ENCODE assay signal across 14 cellular contexts in genomic region chr9:92616199-92617129, GRCh38. TPM values are rescaled to one million over a fixed set of nuclear protein-coding genes. Genes with fewer than 3 reads are reported as not detected.
DNase-seq lines count a peak whose midpoint lies in the region; ATAC-seq, FAIRE-seq and TF ChIP-seq lines count a peak whose summit lies in the region.
"Had no signal": no experiment of that assay in that cellular context is flagged by ENCODE, and none has a peak within 500 bp of the region (broad histone marks: within the 10 kb centered on the region; RNA-seq: fewer than 3 reads in every experiment).

No MANE protein-coding gene starts in this region.

- TF ChIP-seq POLR2A in GM12878 (IDR thresholded peaks at IDR 0.05; ENCODE audit: low read depth, low read length) (no peak), testis (IDR thresholded peaks at IDR 0.05) (no peak)

- no peak overlapping the region for H3K4me2 ChIP-seq in GM12878 (ENCODE audit: control insufficient read depth, insufficient read depth)

- no peak overlapping the region for H3K27ac Mint-ChIP-seq in activated naive CD4-positive, alpha-beta T cell treated with anti-CD3 and anti-CD28 coated beads for 36 hours
- H3K27ac Mint-ChIP-seq: activated naive CD4-positive, alpha-beta T cell treated with anti-CD3 and anti-CD28 coated beads, Interleukin-2, amount 10 ng/mL, durations not matched to agents 7 days and 5 days had no signal

- no peaks in the 10 kb centered on the region for H3K4me1 Mint-ChIP-seq in activated naive CD4-positive, alpha-beta T cell treated with anti-CD3 and anti-CD28 coated beads for 36 hours (ENCODE audit: low read depth)
- H3K4me1 Mint-ChIP-seq: activated naive CD4-positive, alpha-beta T cell treated with anti-CD3 and anti-CD28 coated beads, Interleukin-2, amount 10 ng/mL, durations not matched to agents 7 days and 5 days; naive thymus-derived CD4-positive, alpha-beta T cell had no signal

- H3K36me3 ChIP-seq in GM12878 (ENCODE audit: control insufficient read depth in 2 of 2, insufficient read depth in 2 of 2, low read length in 1 of 2) = peaks cover 18 to 26% of the 10 kb centered on the region in 2 experiments
- peaks cover 25 to 40% of the 10 kb centered on the region in 2 donors for H3K36me3 ChIP-seq in mucosa of rectum (ENCODE audit: control insufficient read depth in 2 of 2, insufficient read depth in 2 of 2, low read length in 2 of 2)
- no peaks in the 10 kb centered on the region for H3K36me3 ChIP-seq in testis (ENCODE audit: low read depth, missing control alignments)

- no TSS peak for BruUV-seq in GM12878 (replicated peaks; lab: Mats Ljungman, UMichigan)

- TF ChIP-seq EP300 in GM12878 (IDR thresholded peaks at IDR 0.05; ENCODE audit: borderline replicate concordance in 1 of 2, control insufficient read depth in 1 of 2, low read depth in 2 of 2, low read length in 2 of 2) = no peak

- H2AFZ ChIP-seq in GM12878 (ENCODE audit: control insufficient read depth, low read depth, low read length) = no peak overlapping the region

- FAIRE-seq in GM12878 (lab: Jason Lieb, UNC) = no peak

- no peaks in the 10 kb centered on the region for H3K27me3 Mint-ChIP-seq in activated naive CD4-positive, alpha-beta T cell treated with anti-CD3 and anti-CD28 coated beads for 36 hours (ENCODE audit: low read depth)
- H3K27me3 Mint-ChIP-seq: activated naive CD4-positive, alpha-beta T cell treated with anti-CD3 and anti-CD28 coated beads, Interleukin-2, amount 10 ng/mL, durations not matched to agents 7 days and 5 days; naive thymus-derived CD4-positive, alpha-beta T cell had no signal

- TF ChIP-seq CTCF in GM12878 (IDR thresholded peaks at IDR 0.05 in 2 of 3, conservative IDR thresholded peaks at IDR 0.05 in 1 of 3; ENCODE audit: control insufficient read depth in 2 of 3, extremely low read depth in 1 of 3, insufficient read depth in 1 of 3, low read depth in 3 of 3, low read length in 3 of 3) (no peak), fibroblast of the aortic adventitia (IDR thresholded peaks at IDR 0.05; ENCODE audit: insufficient read depth, low read length) (no peak), testis (IDR thresholded peaks at IDR 0.05) (no peak)

- peaks cover 18% of the 10 kb centered on the region for H3K36me3 Mint-ChIP-seq in activated naive CD4-positive, alpha-beta T cell treated with anti-CD3 and anti-CD28 coated beads for 36 hours (ENCODE audit: low read depth)

- POLR2A ChIA-PET in GM12878 (lab: Charles Lee) = no interaction called here

- H3K27me3 ChIP-seq in GM12878 (replicated peaks in 1 of 2; ENCODE audit: control insufficient read depth in 2 of 2, insufficient read depth in 2 of 2, low read length in 1 of 2) = no peaks in the 10 kb centered on the region
- H3K27me3 ChIP-seq in mucosa of rectum (ENCODE audit: control insufficient read depth in 2 of 2, insufficient read depth in 2 of 2, low read length in 2 of 2) = no peaks in the 10 kb centered on the region
- no peaks in the 10 kb centered on the region for H3K27me3 ChIP-seq in testis

- no peak overlapping the region for H3K4me3 Mint-ChIP-seq in activated naive CD4-positive, alpha-beta T cell treated with anti-CD3 and anti-CD28 coated beads for 36 hours
- H3K4me3 Mint-ChIP-seq: activated naive CD4-positive, alpha-beta T cell treated with anti-CD3 and anti-CD28 coated beads, Interleukin-2, amount 10 ng/mL, durations not matched to agents 7 days and 5 days; CD8-positive, alpha-beta T cell; naive thymus-derived CD4-positive, alpha-beta T cell had no signal

- CTCF ChIA-PET in GM12878 (lab: Yijun Ruan, JAX) = interaction anchor here (0.8 to 1.4 kb wide), 2 partner anchors 9 kb away, joined by 3 read pairs; no protein-coding TSS in a partner anchor
- CTCF ChIA-PET in activated naive CD4-positive, alpha-beta T cell treated with anti-CD3 and anti-CD28 coated beads for 36 hours (lab: Charles Lee) = interaction anchor here (0.9 to 1.7 kb wide), 3 partner anchors 20 to 476 kb away, joined by 3 to 6 read pairs (median 4); no protein-coding TSS in a partner anchor

- H3K9ac ChIP-seq in GM12878 (ENCODE audit: control insufficient read depth, insufficient read depth, low read length) (no peak overlapping the region), mucosa of rectum (ENCODE audit: low read depth in 1 of 2, low read length in 2 of 2) (no peak overlapping the region)

- RAD21 ChIA-PET in GM12878 (lab: Charles Lee; ENCODE audit: unreplicated experiment) = no interaction called here

- H3K4me3 ChIP-seq in GM12878 = no peak overlapping the region
- H3K4me3 ChIP-seq in fibroblast of the aortic adventitia (ENCODE audit: low read depth, low read length) = no peak overlapping the region
- H3K4me3 ChIP-seq in mucosa of rectum (ENCODE audit: low read length in 2 of 2) = no peak overlapping the region
- no peak overlapping the region for H3K4me3 ChIP-seq in testis

- H4K20me1 ChIP-seq in GM12878 (ENCODE audit: control insufficient read depth, insufficient read depth) = no peaks in the 10 kb centered on the region

- no peak overlapping the region for H3K27ac ChIP-seq in GM12878 (ENCODE audit: control insufficient read depth, insufficient read depth)
- H3K27ac ChIP-seq in mucosa of rectum (ENCODE audit: low read depth in 2 of 2, low read length in 2 of 2) = peak overlapping the region; percentile 18 to 19
- H3K27ac ChIP-seq in testis = peak overlapping the region; percentile 76 to 80

- no peaks in the 10 kb centered on the region for H3K79me2 ChIP-seq in GM12878 (ENCODE audit: control insufficient read depth, insufficient read depth, low read length)

- no peak for DNase-seq in GM12878 (ENCODE audit: low read depth, low spot score)
- peak; percentile 39 for DNase-seq in fibroblast of the aortic adventitia (ENCODE audit: low read depth)
- peak; percentile 64 for DNase-seq in testis
- DNase-seq in Kasumi-1 (lab: John Stamatoyannopoulos, UW) = no peak
- DNase-seq in NCI-H1105 (lab: John Stamatoyannopoulos, UW) = no peak
- DNase-seq in T1000 (lab: John Stamatoyannopoulos, UW) = no peak
- DNase-seq in activated naive CD4-positive, alpha-beta T cell treated with anti-CD3 and anti-CD28 coated beads for 36 hours = no peak
- DNase-seq: activated CD8-positive, alpha-beta memory T cell treated with anti-CD3 and anti-CD28 coated beads for 24 hours; activated naive CD4-positive, alpha-beta T cell treated with anti-CD3 and anti-CD28 coated beads, Interleukin-2, amount 10 ng/mL, durations not matched to agents 7 days and 5 days; dermis blood vessel endothelial cell; naive thymus-derived CD4-positive, alpha-beta T cell; NCI-H446 had no signal

- no peaks in the 10 kb centered on the region for H3K9me3 Mint-ChIP-seq in activated naive CD4-positive, alpha-beta T cell treated with anti-CD3 and anti-CD28 coated beads for 36 hours
- H3K9me3 Mint-ChIP-seq: activated naive CD4-positive, alpha-beta T cell treated with anti-CD3 and anti-CD28 coated beads, Interleukin-2, amount 10 ng/mL, durations not matched to agents 7 days and 5 days; CD8-positive, alpha-beta T cell; naive thymus-derived CD4-positive, alpha-beta T cell had no signal

- no peaks in the 10 kb centered on the region for H3K9me3 ChIP-seq in GM12878 (replicated peaks; ENCODE audit: control insufficient read depth, insufficient read depth, low read length)
- H3K9me3 ChIP-seq in mucosa of rectum (ENCODE audit: control insufficient read depth in 2 of 2, low read length in 2 of 2) = no peaks in the 10 kb centered on the region
- no peaks in the 10 kb centered on the region for H3K9me3 ChIP-seq in testis

- no peaks in the 10 kb centered on the region for H3K4me1 ChIP-seq in GM12878 (ENCODE audit: control insufficient read depth, insufficient read depth, low read length)
- no peaks in the 10 kb centered on the region for H3K4me1 ChIP-seq in mucosa of rectum (ENCODE audit: control insufficient read depth in 2 of 2, insufficient read depth in 2 of 2, low read length in 2 of 2)
- peaks cover 49% of the 10 kb centered on the region for H3K4me1 ChIP-seq in testis

- no peak for TF ChIP-seq RAD21 in GM12878 (IDR thresholded peaks at IDR 0.05; ENCODE audit: insufficient read depth, low read depth, low read length)

- in situ Hi-C loops in GM12878 (cut with MboI) = no loop called here

- SMC1A ChIA-PET in GM12878 (lab: Charles Lee; ENCODE audit: uncharacterized antibody, unreplicated experiment) = no interaction called here

- 91% methylated on average over 22 of the region's 22 CpGs for WGBS in GM12878 (ENCODE audit: insufficient coverage, insufficient replicate concordance, low lambda C conversion rate, missing lambda C conversion rate)
- 55 to 71% methylated on average over 22 of the region's 22 CpGs for WGBS in testis, 2 donors

- ATAC-seq in GM12878 = no peak
- ATAC-seq: CD8-positive, alpha-beta T cell; naive thymus-derived CD4-positive, alpha-beta T cell had no signal

- intact Hi-C loops in GM12878 (cut with micrococcal nuclease; ENCODE audit: unreplicated experiment) = no loop called here
- intact Hi-C loops in testis (cut with DNase I; ENCODE audit: low total_unique reads) = no loop called here
- intact Hi-C loops in activated naive CD4-positive, alpha-beta T cell treated with anti-CD3 and anti-CD28 coated beads for 36 hours (cut with micrococcal nuclease) = no loop called here

RNA-seq across cellular contexts. Expression of gene IPPK, which starts 53.5 kb away (rescaled TPM):
- total RNA-seq in GM12878 (2013; cell fraction: nucleolus; rRNA removed) = 24.4 and 27.7 TPM in 2 replicates
- 12.9 and 17.6 TPM in 2 replicates for total RNA-seq in GM12878 (2014; rRNA removed)
- 11.4 and 11.5 TPM in 2 replicates for total RNA-seq in GM12878 (2014; rRNA removed; fragmentation: Illumina TruSeq; extraction: Trizol)
- total RNA-seq in GM12878 (2021) = 10.1 and 10.7 TPM in 2 replicates
- 5.1 TPM for polyA plus RNA-seq in GM12878 (2011; ENCODE audit: low read depth)
- polyA plus RNA-seq in GM12878 (2011; rRNA removed) = 21.8 and 22.1 TPM in 2 replicates
- 30.0 and 31.3 TPM in 2 replicates for polyA plus RNA-seq in GM12878 (2011; cell fraction: cytosol; rRNA removed)
- 56.1 and 62.4 TPM in 2 replicates for polyA plus RNA-seq in GM12878 (2011; cell fraction: nucleus; rRNA removed)
- polyA plus RNA-seq in GM12878 (2012) = 5.5 and 6.6 TPM in 2 replicates
- polyA plus RNA-seq in GM12878 (2014; fragmentation: Illumina TruSeq; extraction: Trizol) = 10.6 and 12.8 TPM in 2 replicates
- polyA plus RNA-seq in GM12878 (2014; fragmentation: Nextera tagmentation; extraction: Ambion mirVana) = 1 to 10 TPM; 2.1 to 4.0 TPM
- polyA plus RNA-seq in GM12878 (2014; rRNA removed) = 9.2 and 10.6 TPM in 2 replicates
- 10 to 100 TPM; 11.4 to 11.5 TPM for polyA plus RNA-seq in GM12878 (2016; fragmentation: Nextera tagmentation; extraction: Ambion mirVana)
- 50.3 and 52.8 TPM in 2 replicates for polyA minus RNA-seq in GM12878 (2011; rRNA and poly(A)+ RNA removed)
- polyA minus RNA-seq in GM12878 (2011; cell fraction: cytosol; rRNA and poly(A)+ RNA removed) = 9.0 and 11.2 TPM in 2 replicates
- 10.0 and 17.4 TPM in 2 replicates for polyA minus RNA-seq in GM12878 (2011; cell fraction: nucleus; rRNA and poly(A)+ RNA removed)
- total RNA-seq in fibroblast of the aortic adventitia (ENCODE audit: low replicate concordance) = 9.6 and 33.0 TPM in 2 replicates
- total RNA-seq in testis = 10 to 100 TPM; 21.0 to 25.0 TPM
- polyA plus RNA-seq in testis (ENCODE audit: insufficient read depth, low read depth, low replicate concordance) = 21.9 TPM
- total RNA-seq in activated naive CD4-positive, alpha-beta T cell treated with anti-CD3 and anti-CD28 coated beads for 36 hours = 1 to 10 TPM; 7.6 to 8.2 TPM

Comparison
In these comparisons a context has a peak if more than half of its experiments do, and no peak if none do; other contexts are left out.
1. DNase-seq: peak in fibroblast of the aortic adventitia (single experiment) and testis (single experiment); none in GM12878 (single experiment), Kasumi-1 (0 of 2), NCI-H1105 (single experiment), T1000 (single experiment) and activated naive CD4-positive, alpha-beta T cell treated with anti-CD3 and anti-CD28 coated beads for 36 hours (single experiment).